ENCODE assay signal across 9 cellular contexts in the genomic region with DNA sequence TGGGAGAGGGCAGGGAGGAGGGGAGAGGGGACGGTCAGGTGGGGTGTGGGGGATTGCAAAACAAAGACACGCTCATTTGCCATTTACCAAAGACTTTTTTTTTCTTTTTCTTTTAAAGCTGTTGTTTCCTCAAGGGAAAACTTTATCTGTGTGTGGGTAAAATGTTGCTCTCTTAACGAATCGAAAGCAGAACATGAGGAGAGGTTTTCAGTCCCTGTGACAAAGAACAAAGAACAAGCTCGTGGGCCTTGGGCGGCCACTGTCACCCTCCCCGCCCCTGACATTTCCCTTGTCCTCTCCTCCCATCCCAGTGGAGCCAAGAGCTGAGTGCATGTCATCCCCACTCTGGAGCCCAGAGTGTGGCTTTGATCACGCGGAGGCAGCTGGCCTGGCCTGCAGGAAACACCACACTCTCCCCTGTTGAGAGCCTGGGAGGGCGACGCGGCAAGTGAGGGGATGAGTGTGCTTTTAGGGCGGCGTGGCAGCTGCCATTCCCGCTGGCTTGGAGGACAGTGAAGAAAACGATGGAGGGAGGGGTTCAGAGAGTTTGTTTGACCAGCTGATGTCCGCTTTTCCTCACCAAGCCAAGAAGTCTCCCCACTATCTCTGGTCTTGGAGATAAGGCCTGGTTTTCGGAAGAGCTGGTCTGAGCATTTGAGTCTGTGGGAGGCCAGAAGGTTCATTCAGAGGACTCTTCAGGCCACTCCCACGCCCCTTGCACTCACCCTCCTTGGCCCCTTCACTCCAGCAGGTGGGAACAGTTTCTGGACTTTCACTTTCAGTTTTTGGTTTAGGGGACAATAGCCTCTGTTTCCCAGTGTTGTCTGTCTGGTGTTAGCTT. TPM values are rescaled to one million over a fixed set of nuclear protein-coding genes. Genes with fewer than 3 reads are reported as not detected.
DNase-seq lines count a peak whose midpoint lies in the region; ATAC-seq, FAIRE-seq and TF ChIP-seq lines count a peak whose summit lies in the region.
"Had no signal": no experiment of that assay in that cellular context is flagged by ENCODE, and none has a peak within 500 bp of the region (broad histone marks: within the 10 kb centered on the region; RNA-seq: fewer than 3 reads in every experiment).

No MANE protein-coding gene starts in this region.

- FAIRE-seq in GM12891 (lab: Jason Lieb, UNC), result no peak
- FAIRE-seq in D721Med (lab: Jason Lieb, UNC), result no peak

- peaks cover 22% of the 10 kb centered on the region for H3K4me1 ChIP-seq in OCI-LY7 (ENCODE audit: insufficient read depth, low read length, poor library complexity, severe bottlenecking)
- peaks cover 67% of the 10 kb centered on the region for H3K4me1 ChIP-seq in upper lobe of right lung

- H3K36me3 ChIP-seq in OCI-LY7 (ENCODE audit: insufficient read depth, low read length), result no peaks in the 10 kb centered on the region
- no peaks in the 10 kb centered on the region for H3K36me3 ChIP-seq in upper lobe of right lung

- H3K4me3 ChIP-seq in OCI-LY7 (ENCODE audit: low read depth, low read length, poor library complexity, severe bottlenecking), result no peak overlapping the region
- H3K4me3 ChIP-seq in upper lobe of right lung, result peak overlapping the region; percentile 17

- TF ChIP-seq POLR2A in GM12891 (IDR thresholded peaks at IDR 0.05; ENCODE audit: low read depth, low read length), result no peak; the same call in none of the 2 replicates

- H3K27me3 ChIP-seq in upper lobe of right lung, result no peaks in the 10 kb centered on the region

- peak overlapping the region; percentile 25 for H3K4me2 ChIP-seq in OCI-LY7 (ENCODE audit: low read length)

- no peaks in the 10 kb centered on the region for H3K9me3 ChIP-seq in OCI-LY7 (ENCODE audit: low read length)
- no peaks in the 10 kb centered on the region for H3K9me3 ChIP-seq in upper lobe of right lung

- no TSS peak for BruUV-seq in OCI-LY7 (replicated peaks; lab: Mats Ljungman, UMichigan)

- no peak for TF ChIP-seq CTCF in OCI-LY7 (conservative IDR thresholded peaks at IDR 0.05; ENCODE audit: low read length)
- TF ChIP-seq CTCF in upper lobe of right lung (IDR thresholded peaks at IDR 0.05), result no peak
- no peak for TF ChIP-seq CTCF in D721Med (IDR thresholded peaks at IDR 0.05; ENCODE audit: insufficient read depth, missing control alignments)

- H4K20me1 ChIP-seq in OCI-LY7 (ENCODE audit: insufficient read depth, low read length), result no peaks in the 10 kb centered on the region

- ATAC-seq in upper lobe of right lung, result peak; percentile 47
- ATAC-seq in GM18517 (IDR thresholded peaks at IDR 0.05; ENCODE audit: unreplicated experiment), result no peak

- peak overlapping the region; percentile 5 for H3K27ac ChIP-seq in OCI-LY7 (ENCODE audit: low read depth, low read length, poor library complexity, severe bottlenecking)
- peak overlapping the region; percentile 91 for H3K27ac ChIP-seq in cingulate gyrus (ENCODE audit: low read depth, low read length)
- H3K27ac ChIP-seq in upper lobe of right lung, result peak overlapping the region; percentile 83

- H3K79me2 ChIP-seq in OCI-LY7 (ENCODE audit: insufficient read depth, low read depth, low read length), result no peaks in the 10 kb centered on the region

- POLR2A ChIA-PET in OCI-LY7 (lab: Charles Lee), result interaction anchor here (0.5 to 1.1 kb wide), 3 partner anchors 16 to 148 kb away, joined by 3 to 4 read pairs (median 3); no protein-coding TSS in a partner anchor

- CTCF ChIA-PET in OCI-LY7 (lab: Charles Lee; ENCODE audit: unreplicated experiment), result interaction anchor here (1.0 kb wide), 1 partner anchor 143 kb away, joined by 3 read pairs; no protein-coding TSS in a partner anchor

- DNase-seq in GM12891 (ENCODE audit: insufficient read length, low spot score) (no peak), OCI-LY7 (ENCODE audit: low spot score) (peak; percentile 29), middle frontal gyrus (ENCODE audit: extremely low spot score, low spot score) (peak; percentile 54), upper lobe of right lung (peak; percentile 70), D721Med (ENCODE audit: insufficient read length, low spot score) (no peak), NK-92 (lab: John Stamatoyannopoulos, UW; ENCODE audit: unreplicated experiment) (no peak)

- peak overlapping the region; percentile 26; the same call in 1 of the 2 replicates for H2AFZ ChIP-seq in OCI-LY7 (ENCODE audit: low read length)

- H3K9me2 ChIP-seq in OCI-LY7 (ENCODE audit: insufficient read depth, low read length), result no peaks in the 10 kb centered on the region

- intact Hi-C loops in OCI-LY7 (cut with micrococcal nuclease; ENCODE audit: unreplicated experiment) (no loop called here), upper lobe of right lung (cut with DNase I) (no loop called here)

TF ChIP-seq in GM12891, 5 proteins besides CTCF, POLR2A, EP300 and RAD21:
- no peak for TF ChIP-seq TAF1 (IDR thresholded peaks at IDR 0.05; ENCODE audit: low read depth, low read length)
- peak; percentile 88 for TF ChIP-seq POLR2AphosphoS5 (IDR thresholded peaks at IDR 0.05; ENCODE audit: low read depth, low read length)
TF ChIP-seq in GM12891: peak in this region for 1.

RNA-seq across cellular contexts. Expression of a gene that starts 11.4 kb away (rescaled TPM):
- 156 TPM for polyA plus RNA-seq in GM12891 (2012; ENCODE audit: low read depth, missing spikeins)
- 1.8 and 2.3 TPM in 2 replicates for total RNA-seq in OCI-LY7 (2014; rRNA removed; shearing (Covaris generic))
- total RNA-seq in OCI-LY7 (2022) (0.48 TPM in 1 of 2 replicates, not detected in the other), upper lobe of right lung (1.1 TPM)
- polyA plus RNA-seq: neural cell had no signal

RNA-seq across cellular contexts. Expression of a gene that starts 52.5 kb away (rescaled TPM):
- 0.22 TPM for polyA plus RNA-seq in GM12891 (2012; ENCODE audit: low read depth, missing spikeins)
- 0.18 and 0.22 TPM in 2 replicates for total RNA-seq in OCI-LY7 (2014; rRNA removed; shearing (Covaris generic))
- 0.66 and 0.97 TPM in 2 replicates for total RNA-seq in OCI-LY7 (2022)
- 0.78 TPM for total RNA-seq in upper lobe of right lung
- polyA plus RNA-seq: neural cell had no signal

Comparison
In these comparisons a context has a peak if more than half of its experiments do, and no peak if none do; other contexts are left out.
1. DNase-seq: peak in OCI-LY7 (single experiment), middle frontal gyrus (single experiment) and upper lobe of right lung (single experiment); none in GM12891 (single experiment), D721Med (single experiment) and NK-92 (single experiment).
2. H3K27ac ChIP-seq: peak in every context shown above with its lines; median percentile 91 in cingulate gyrus; 83 in upper lobe of right lung; 5 in OCI-LY7.